1 cellular context compared by ENCODE assay signal in the genomic region with DNA sequence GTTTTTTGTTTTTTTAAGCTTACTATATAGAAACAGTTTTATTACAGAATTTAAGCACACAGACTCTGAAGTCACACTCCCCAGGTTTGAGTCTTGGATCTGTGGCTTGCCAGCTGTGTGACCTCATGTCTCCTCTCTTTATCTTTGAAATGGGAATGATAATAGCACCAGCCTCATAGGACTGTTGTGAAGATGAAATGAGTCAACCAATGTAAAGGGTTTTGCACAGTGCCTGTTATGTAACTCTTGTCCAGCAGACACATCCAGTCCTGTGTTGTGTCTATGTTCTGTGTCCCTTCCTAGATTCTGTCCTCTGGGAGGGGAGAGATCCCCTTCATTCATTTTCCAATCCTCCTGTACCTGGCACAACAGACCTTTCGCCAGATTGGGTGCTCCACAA.
A peak's percentile ranks its signal among the peaks of the same experiment; 100 is the strongest.
TF ChIP-seq lines count a peak whose summit lies in the region.

No MANE protein-coding gene starts in this region.

TF ChIP-seq in HepG2, 621 proteins besides CTCF, POLR2A, EP300 and RAD21 (continues in another document):
- TF ChIP-seq ZNF331 (CRISPR knock-in tag; IDR thresholded peaks at IDR 0.05) (peak; percentile 32; the same call in 1 of the 2 replicates), ZNF749 (CRISPR knock-in tag; IDR thresholded peaks at IDR 0.05; ENCODE audit: borderline replicate concordance) (no peak), ZMYM4 (CRISPR knock-in tag; IDR thresholded peaks at IDR 0.05) (no peak), ZNF547 (CRISPR knock-in tag; IDR thresholded peaks at IDR 0.05) (no peak), ZNF724P (CRISPR knock-in tag; IDR thresholded peaks at IDR 0.05; ENCODE audit: borderline replicate concordance) (no peak), STAT5B (CRISPR knock-in tag; IDR thresholded peaks at IDR 0.05) (no peak), FOXA3 (CRISPR knock-in tag; IDR thresholded peaks at IDR 0.05) (no peak), ZSCAN9 (CRISPR knock-in tag; IDR thresholded peaks at IDR 0.05; ENCODE audit: borderline replicate concordance) (no peak), ZNF766 (CRISPR knock-in tag; IDR thresholded peaks at IDR 0.05; ENCODE audit: borderline replicate concordance) (no peak), ZBTB8A (CRISPR knock-in tag; IDR thresholded peaks at IDR 0.05; ENCODE audit: borderline replicate concordance, low read depth) (no peak), BCL6 (CRISPR knock-in tag; IDR thresholded peaks at IDR 0.05) (0 out of 2 replicates have a peak, but pooled peaks have one; percentile 34), FOXK1 (CRISPR knock-in tag; IDR thresholded peaks at IDR 0.05; ENCODE audit: borderline replicate concordance, low read depth) (peak; percentile 51; the same call in 1 of the 2 replicates), ZNF773 (CRISPR knock-in tag; IDR thresholded peaks at IDR 0.05; ENCODE audit: borderline replicate concordance) (no peak), MEF2D (CRISPR knock-in tag; IDR thresholded peaks at IDR 0.05) (no peak), RARA (CRISPR knock-in tag; IDR thresholded peaks at IDR 0.05) (peak; percentile 49), ZFP82 (CRISPR knock-in tag; IDR thresholded peaks at IDR 0.05; ENCODE audit: borderline replicate concordance) (no peak), RORA (CRISPR knock-in tag; IDR thresholded peaks at IDR 0.05) (no peak), ZNF644 (CRISPR knock-in tag; IDR thresholded peaks at IDR 0.05; ENCODE audit: low read depth) (0 out of 2 replicates have a peak, but pooled peaks have one; percentile 11), GZF1 (CRISPR knock-in tag; IDR thresholded peaks at IDR 0.05) (no peak), NFATC3 (CRISPR knock-in tag; IDR thresholded peaks at IDR 0.05) (no peak), ZMYM3 (CRISPR knock-in tag; IDR thresholded peaks at IDR 0.05) (0 out of 2 replicates have a peak, but pooled peaks have one; percentile 21), PLRG1 (conservative IDR thresholded peaks at IDR 0.05) (no peak), ZFP36L1 (CRISPR knock-in tag; IDR thresholded peaks at IDR 0.05) (no peak), FOSL2 (CRISPR knock-in tag; IDR thresholded peaks at IDR 0.05) (peak; percentile 70), SMAD1 (CRISPR knock-in tag; IDR thresholded peaks at IDR 0.05; ENCODE audit: borderline replicate concordance, low read depth) (no peak), TEAD3 (CRISPR knock-in tag; optimal IDR thresholded peaks at IDR 0.05; ENCODE audit: borderline replicate concordance) (peak; percentile 26), NKX3-1 (CRISPR knock-in tag; IDR thresholded peaks at IDR 0.05) (no peak)
- TF ChIP-seq, protein P1, sequence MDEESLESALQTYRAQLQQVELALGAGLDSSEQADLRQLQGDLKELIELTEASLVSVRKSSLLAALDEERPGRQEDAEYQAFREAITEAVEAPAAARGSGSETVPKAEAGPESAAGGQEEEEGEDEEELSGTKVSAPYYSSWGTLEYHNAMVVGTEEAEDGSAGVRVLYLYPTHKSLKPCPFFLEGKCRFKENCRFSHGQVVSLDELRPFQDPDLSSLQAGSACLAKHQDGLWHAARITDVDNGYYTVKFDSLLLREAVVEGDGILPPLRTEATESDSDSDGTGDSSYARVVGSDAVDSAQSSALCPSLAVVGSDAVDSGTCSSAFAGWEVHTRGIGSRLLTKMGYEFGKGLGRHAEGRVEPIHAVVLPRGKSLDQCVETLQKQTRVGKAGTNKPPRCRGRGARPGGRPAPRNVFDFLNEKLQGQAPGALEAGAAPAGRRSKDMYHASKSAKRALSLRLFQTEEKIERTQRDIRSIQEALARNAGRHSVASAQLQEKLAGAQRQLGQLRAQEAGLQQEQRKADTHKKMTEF (CRISPR knock-in tag; IDR thresholded peaks at IDR 0.05): no peak
- TF ChIP-seq, protein P2, sequence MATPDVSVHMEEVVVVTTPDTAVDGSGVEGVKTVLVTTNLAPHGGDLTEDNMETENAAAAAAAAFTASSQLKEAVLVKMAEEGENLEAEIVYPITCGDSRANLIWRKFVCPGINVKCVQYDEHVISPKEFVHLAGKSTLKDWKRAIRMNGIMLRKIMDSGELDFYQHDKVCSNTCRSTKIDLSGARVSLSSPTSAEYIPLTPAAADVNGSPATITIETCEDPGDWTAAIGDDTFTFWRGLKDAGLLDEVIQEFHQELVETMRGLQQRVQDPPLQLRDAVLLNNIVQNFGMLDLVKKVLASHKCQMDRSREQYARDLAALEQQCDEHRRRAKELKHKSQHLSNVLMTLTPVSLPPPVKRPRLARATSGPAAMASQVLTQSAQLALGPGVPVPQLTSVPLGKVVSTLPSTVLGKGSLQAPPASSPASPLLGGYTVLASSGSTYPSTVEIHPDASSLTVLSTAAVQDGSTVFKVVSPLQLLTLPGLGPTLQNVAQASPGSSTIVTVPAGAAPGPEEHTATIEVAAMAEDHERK (CRISPR knock-in tag; IDR thresholded peaks at IDR 0.05; ENCODE audit: low read depth): no peak
- TF ChIP-seq, protein P3, sequence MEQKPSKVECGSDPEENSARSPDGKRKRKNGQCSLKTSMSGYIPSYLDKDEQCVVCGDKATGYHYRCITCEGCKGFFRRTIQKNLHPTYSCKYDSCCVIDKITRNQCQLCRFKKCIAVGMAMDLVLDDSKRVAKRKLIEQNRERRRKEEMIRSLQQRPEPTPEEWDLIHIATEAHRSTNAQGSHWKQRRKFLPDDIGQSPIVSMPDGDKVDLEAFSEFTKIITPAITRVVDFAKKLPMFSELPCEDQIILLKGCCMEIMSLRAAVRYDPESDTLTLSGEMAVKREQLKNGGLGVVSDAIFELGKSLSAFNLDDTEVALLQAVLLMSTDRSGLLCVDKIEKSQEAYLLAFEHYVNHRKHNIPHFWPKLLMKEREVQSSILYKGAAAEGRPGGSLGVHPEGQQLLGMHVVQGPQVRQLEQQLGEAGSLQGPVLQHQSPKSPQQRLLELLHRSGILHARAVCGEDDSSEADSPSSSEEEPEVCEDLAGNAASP (CRISPR knock-in tag; IDR thresholded peaks at IDR 0.05; ENCODE audit: borderline replicate concordance): peak; percentile 34; the same call in 1 of the 2 replicates
- TF ChIP-seq, protein P4, sequence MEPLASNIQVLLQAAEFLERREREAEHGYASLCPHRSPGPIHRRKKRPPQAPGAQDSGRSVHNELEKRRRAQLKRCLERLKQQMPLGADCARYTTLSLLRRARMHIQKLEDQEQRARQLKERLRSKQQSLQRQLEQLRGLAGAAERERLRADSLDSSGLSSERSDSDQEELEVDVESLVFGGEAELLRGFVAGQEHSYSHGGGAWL (CRISPR knock-in tag; IDR thresholded peaks at IDR 0.05): no peak
- TF ChIP-seq, protein P5, sequence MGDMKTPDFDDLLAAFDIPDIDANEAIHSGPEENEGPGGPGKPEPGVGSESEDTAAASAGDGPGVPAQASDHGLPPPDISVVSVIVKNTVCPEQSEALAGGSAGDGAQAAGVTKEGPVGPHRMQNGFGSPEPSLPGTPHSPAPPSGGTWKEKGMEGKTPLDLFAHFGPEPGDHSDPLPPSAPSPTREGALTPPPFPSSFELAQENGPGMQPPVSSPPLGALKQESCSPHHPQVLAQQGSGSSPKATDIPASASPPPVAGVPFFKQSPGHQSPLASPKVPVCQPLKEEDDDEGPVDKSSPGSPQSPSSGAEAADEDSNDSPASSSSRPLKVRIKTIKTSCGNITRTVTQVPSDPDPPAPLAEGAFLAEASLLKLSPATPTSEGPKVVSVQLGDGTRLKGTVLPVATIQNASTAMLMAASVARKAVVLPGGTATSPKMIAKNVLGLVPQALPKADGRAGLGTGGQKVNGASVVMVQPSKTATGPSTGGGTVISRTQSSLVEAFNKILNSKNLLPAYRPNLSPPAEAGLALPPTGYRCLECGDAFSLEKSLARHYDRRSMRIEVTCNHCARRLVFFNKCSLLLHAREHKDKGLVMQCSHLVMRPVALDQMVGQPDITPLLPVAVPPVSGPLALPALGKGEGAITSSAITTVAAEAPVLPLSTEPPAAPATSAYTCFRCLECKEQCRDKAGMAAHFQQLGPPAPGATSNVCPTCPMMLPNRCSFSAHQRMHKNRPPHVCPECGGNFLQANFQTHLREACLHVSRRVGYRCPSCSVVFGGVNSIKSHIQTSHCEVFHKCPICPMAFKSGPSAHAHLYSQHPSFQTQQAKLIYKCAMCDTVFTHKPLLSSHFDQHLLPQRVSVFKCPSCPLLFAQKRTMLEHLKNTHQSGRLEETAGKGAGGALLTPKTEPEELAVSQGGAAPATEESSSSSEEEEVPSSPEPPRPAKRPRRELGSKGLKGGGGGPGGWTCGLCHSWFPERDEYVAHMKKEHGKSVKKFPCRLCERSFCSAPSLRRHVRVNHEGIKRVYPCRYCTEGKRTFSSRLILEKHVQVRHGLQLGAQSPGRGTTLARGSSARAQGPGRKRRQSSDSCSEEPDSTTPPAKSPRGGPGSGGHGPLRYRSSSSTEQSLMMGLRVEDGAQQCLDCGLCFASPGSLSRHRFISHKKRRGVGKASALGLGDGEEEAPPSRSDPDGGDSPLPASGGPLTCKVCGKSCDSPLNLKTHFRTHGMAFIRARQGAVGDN (CRISPR knock-in tag; IDR thresholded peaks at IDR 0.05): no peak
- TF ChIP-seq, protein P6, sequence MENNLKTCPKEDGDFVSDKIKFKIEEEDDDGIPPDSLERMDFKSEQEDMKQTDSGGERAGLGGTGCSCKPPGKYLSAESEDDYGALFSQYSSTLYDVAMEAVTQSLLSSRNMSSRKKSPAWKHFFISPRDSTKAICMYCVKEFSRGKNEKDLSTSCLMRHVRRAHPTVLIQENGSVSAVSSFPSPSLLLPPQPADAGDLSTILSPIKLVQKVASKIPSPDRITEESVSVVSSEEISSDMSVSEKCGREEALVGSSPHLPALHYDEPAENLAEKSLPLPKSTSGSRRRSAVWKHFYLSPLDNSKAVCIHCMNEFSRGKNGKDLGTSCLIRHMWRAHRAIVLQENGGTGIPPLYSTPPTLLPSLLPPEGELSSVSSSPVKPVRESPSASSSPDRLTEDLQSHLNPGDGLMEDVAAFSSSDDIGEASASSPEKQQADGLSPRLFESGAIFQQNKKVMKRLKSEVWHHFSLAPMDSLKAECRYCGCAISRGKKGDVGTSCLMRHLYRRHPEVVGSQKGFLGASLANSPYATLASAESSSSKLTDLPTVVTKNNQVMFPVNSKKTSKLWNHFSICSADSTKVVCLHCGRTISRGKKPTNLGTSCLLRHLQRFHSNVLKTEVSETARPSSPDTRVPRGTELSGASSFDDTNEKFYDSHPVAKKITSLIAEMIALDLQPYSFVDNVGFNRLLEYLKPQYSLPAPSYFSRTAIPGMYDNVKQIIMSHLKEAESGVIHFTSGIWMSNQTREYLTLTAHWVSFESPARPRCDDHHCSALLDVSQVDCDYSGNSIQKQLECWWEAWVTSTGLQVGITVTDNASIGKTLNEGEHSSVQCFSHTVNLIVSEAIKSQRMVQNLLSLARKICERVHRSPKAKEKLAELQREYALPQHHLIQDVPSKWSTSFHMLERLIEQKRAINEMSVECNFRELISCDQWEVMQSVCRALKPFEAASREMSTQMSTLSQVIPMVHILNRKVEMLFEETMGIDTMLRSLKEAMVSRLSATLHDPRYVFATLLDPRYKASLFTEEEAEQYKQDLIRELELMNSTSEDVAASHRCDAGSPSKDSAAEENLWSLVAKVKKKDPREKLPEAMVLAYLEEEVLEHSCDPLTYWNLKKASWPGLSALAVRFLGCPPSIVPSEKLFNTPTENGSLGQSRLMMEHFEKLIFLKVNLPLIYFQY (CRISPR knock-in tag; IDR thresholded peaks at IDR 0.05; ENCODE audit: borderline replicate concordance): no peak
- TF ChIP-seq, protein P7, sequence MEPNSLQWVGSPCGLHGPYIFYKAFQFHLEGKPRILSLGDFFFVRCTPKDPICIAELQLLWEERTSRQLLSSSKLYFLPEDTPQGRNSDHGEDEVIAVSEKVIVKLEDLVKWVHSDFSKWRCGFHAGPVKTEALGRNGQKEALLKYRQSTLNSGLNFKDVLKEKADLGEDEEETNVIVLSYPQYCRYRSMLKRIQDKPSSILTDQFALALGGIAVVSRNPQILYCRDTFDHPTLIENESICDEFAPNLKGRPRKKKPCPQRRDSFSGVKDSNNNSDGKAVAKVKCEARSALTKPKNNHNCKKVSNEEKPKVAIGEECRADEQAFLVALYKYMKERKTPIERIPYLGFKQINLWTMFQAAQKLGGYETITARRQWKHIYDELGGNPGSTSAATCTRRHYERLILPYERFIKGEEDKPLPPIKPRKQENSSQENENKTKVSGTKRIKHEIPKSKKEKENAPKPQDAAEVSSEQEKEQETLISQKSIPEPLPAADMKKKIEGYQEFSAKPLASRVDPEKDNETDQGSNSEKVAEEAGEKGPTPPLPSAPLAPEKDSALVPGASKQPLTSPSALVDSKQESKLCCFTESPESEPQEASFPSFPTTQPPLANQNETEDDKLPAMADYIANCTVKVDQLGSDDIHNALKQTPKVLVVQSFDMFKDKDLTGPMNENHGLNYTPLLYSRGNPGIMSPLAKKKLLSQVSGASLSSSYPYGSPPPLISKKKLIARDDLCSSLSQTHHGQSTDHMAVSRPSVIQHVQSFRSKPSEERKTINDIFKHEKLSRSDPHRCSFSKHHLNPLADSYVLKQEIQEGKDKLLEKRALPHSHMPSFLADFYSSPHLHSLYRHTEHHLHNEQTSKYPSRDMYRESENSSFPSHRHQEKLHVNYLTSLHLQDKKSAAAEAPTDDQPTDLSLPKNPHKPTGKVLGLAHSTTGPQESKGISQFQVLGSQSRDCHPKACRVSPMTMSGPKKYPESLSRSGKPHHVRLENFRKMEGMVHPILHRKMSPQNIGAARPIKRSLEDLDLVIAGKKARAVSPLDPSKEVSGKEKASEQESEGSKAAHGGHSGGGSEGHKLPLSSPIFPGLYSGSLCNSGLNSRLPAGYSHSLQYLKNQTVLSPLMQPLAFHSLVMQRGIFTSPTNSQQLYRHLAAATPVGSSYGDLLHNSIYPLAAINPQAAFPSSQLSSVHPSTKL (CRISPR knock-in tag; IDR thresholded peaks at IDR 0.05): peak; percentile 37; the same call in 1 of the 2 replicates
- TF ChIP-seq, protein P8, sequence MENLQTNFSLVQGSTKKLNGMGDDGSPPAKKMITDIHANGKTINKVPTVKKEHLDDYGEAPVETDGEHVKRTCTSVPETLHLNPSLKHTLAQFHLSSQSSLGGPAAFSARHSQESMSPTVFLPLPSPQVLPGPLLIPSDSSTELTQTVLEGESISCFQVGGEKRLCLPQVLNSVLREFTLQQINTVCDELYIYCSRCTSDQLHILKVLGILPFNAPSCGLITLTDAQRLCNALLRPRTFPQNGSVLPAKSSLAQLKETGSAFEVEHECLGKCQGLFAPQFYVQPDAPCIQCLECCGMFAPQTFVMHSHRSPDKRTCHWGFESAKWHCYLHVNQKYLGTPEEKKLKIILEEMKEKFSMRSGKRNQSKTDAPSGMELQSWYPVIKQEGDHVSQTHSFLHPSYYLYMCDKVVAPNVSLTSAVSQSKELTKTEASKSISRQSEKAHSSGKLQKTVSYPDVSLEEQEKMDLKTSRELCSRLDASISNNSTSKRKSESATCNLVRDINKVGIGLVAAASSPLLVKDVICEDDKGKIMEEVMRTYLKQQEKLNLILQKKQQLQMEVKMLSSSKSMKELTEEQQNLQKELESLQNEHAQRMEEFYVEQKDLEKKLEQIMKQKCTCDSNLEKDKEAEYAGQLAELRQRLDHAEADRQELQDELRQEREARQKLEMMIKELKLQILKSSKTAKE (CRISPR knock-in tag; IDR thresholded peaks at IDR 0.05; ENCODE audit: borderline replicate concordance): 0 out of 2 replicates have a peak, but pooled peaks have one; percentile 28
- TF ChIP-seq, protein P9, sequence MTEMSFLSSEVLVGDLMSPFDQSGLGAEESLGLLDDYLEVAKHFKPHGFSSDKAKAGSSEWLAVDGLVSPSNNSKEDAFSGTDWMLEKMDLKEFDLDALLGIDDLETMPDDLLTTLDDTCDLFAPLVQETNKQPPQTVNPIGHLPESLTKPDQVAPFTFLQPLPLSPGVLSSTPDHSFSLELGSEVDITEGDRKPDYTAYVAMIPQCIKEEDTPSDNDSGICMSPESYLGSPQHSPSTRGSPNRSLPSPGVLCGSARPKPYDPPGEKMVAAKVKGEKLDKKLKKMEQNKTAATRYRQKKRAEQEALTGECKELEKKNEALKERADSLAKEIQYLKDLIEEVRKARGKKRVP (CRISPR knock-in tag; IDR thresholded peaks at IDR 0.05): 0 out of 4 replicates have a peak, but pooled peaks of 1 of the 2 experiments have one; percentile 30
